1 cellular context compared by ENCODE assay signal in the genomic region with DNA sequence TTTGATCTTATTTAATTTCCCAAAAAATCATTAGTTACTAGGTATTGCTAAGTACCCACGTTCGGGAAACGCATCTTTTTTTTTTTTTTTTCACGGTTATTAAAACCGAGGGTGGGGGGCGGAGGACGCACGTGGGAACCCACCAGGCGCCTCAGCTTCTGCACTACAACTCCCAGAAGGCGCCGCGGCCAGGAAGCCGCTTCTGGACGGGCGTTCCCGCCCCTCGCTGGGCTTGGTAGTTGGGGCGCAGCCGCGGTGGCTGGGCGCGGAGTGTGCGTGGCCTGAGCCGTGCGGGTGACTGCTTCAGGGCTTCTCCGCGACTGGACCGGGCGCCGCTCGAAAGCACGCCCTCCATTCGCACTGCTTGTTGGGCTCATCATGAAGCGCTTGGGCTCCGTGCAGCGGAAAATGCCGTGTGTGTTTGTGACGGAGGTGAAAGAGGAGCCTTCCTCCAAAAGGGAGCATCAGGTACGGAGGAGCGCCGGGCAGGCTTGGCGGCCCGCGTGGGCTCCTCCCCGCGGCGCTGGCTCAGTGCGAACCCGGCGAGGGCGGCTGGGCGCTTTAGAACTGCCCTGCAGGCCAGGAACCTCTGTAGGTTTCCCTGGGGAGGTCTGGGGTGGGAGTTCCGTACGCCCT.
TF ChIP-seq lines count a peak whose summit lies in the region.

No MANE protein-coding gene starts in this region.

TF ChIP-seq in GM12878, 131 proteins besides CTCF, POLR2A, EP300 and RAD21 (continued from another document and continues in another):
- TF ChIP-seq, protein P1, sequence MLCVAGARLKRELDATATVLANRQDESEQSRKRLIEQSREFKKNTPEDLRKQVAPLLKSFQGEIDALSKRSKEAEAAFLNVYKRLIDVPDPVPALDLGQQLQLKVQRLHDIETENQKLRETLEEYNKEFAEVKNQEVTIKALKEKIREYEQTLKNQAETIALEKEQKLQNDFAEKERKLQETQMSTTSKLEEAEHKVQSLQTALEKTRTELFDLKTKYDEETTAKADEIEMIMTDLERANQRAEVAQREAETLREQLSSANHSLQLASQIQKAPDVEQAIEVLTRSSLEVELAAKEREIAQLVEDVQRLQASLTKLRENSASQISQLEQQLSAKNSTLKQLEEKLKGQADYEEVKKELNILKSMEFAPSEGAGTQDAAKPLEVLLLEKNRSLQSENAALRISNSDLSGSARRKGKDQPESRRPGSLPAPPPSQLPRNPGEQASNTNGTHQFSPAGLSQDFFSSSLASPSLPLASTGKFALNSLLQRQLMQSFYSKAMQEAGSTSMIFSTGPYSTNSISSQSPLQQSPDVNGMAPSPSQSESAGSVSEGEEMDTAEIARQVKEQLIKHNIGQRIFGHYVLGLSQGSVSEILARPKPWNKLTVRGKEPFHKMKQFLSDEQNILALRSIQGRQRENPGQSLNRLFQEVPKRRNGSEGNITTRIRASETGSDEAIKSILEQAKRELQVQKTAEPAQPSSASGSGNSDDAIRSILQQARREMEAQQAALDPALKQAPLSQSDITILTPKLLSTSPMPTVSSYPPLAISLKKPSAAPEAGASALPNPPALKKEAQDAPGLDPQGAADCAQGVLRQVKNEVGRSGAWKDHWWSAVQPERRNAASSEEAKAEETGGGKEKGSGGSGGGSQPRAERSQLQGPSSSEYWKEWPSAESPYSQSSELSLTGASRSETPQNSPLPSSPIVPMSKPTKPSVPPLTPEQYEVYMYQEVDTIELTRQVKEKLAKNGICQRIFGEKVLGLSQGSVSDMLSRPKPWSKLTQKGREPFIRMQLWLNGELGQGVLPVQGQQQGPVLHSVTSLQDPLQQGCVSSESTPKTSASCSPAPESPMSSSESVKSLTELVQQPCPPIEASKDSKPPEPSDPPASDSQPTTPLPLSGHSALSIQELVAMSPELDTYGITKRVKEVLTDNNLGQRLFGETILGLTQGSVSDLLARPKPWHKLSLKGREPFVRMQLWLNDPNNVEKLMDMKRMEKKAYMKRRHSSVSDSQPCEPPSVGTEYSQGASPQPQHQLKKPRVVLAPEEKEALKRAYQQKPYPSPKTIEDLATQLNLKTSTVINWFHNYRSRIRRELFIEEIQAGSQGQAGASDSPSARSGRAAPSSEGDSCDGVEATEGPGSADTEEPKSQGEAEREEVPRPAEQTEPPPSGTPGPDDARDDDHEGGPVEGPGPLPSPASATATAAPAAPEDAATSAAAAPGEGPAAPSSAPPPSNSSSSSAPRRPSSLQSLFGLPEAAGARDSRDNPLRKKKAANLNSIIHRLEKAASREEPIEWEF (IDR thresholded peaks at IDR 0.05; ENCODE audit: insufficient replicate concordance, low read depth, low read length) = no peak
- peak; percentile 80; the same call in 1 of the 2 replicates for TF ChIP-seq PML (IDR thresholded peaks at IDR 0.05; ENCODE audit: low read length)
- TF ChIP-seq, protein P2, sequence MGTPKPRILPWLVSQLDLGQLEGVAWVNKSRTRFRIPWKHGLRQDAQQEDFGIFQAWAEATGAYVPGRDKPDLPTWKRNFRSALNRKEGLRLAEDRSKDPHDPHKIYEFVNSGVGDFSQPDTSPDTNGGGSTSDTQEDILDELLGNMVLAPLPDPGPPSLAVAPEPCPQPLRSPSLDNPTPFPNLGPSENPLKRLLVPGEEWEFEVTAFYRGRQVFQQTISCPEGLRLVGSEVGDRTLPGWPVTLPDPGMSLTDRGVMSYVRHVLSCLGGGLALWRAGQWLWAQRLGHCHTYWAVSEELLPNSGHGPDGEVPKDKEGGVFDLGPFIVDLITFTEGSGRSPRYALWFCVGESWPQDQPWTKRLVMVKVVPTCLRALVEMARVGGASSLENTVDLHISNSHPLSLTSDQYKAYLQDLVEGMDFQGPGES (IDR thresholded peaks at IDR 0.05) = no peak
- peak; percentile 70; the same call in 1 of the 2 replicates for TF ChIP-seq CHD2 (IDR thresholded peaks at IDR 0.05; ENCODE audit: borderline replicate concordance, low read depth, low read length)
- peak; percentile 78 to 82 for TF ChIP-seq BHLHE40 (IDR thresholded peaks at IDR 0.05; ENCODE audit: borderline replicate concordance in 1 of 2, low read depth in 2 of 2, low read length in 1 of 2)
- TF ChIP-seq, protein P3, sequence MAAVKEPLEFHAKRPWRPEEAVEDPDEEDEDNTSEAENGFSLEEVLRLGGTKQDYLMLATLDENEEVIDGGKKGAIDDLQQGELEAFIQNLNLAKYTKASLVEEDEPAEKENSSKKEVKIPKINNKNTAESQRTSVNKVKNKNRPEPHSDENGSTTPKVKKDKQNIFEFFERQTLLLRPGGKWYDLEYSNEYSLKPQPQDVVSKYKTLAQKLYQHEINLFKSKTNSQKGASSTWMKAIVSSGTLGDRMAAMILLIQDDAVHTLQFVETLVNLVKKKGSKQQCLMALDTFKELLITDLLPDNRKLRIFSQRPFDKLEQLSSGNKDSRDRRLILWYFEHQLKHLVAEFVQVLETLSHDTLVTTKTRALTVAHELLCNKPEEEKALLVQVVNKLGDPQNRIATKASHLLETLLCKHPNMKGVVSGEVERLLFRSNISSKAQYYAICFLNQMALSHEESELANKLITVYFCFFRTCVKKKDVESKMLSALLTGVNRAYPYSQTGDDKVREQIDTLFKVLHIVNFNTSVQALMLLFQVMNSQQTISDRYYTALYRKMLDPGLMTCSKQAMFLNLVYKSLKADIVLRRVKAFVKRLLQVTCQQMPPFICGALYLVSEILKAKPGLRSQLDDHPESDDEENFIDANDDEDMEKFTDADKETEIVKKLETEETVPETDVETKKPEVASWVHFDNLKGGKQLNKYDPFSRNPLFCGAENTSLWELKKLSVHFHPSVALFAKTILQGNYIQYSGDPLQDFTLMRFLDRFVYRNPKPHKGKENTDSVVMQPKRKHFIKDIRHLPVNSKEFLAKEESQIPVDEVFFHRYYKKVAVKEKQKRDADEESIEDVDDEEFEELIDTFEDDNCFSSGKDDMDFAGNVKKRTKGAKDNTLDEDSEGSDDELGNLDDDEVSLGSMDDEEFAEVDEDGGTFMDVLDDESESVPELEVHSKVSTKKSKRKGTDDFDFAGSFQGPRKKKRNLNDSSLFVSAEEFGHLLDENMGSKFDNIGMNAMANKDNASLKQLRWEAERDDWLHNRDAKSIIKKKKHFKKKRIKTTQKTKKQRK (IDR thresholded peaks at IDR 0.05; ENCODE audit: low read depth, low read length) = no peak
- TF ChIP-seq, protein P4, sequence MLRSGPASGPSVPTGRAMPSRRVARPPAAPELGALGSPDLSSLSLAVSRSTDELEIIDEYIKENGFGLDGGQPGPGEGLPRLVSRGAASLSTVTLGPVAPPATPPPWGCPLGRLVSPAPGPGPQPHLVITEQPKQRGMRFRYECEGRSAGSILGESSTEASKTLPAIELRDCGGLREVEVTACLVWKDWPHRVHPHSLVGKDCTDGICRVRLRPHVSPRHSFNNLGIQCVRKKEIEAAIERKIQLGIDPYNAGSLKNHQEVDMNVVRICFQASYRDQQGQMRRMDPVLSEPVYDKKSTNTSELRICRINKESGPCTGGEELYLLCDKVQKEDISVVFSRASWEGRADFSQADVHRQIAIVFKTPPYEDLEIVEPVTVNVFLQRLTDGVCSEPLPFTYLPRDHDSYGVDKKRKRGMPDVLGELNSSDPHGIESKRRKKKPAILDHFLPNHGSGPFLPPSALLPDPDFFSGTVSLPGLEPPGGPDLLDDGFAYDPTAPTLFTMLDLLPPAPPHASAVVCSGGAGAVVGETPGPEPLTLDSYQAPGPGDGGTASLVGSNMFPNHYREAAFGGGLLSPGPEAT (IDR thresholded peaks at IDR 0.05; ENCODE audit: low read depth) = no peak
- no peak for TF ChIP-seq ZNF217 (IDR thresholded peaks at IDR 0.05)
- peak; percentile 37; the same call in 1 of the 2 replicates for TF ChIP-seq CREB1 (IDR thresholded peaks at IDR 0.05; ENCODE audit: low read depth)
- TF ChIP-seq YY1 (IDR thresholded peaks at IDR 0.05; ENCODE audit: low read depth, low read length) = peak; percentile 60; the same call in 1 of the 2 replicates
- TF ChIP-seq ZBED1 (IDR thresholded peaks at IDR 0.05; ENCODE audit: borderline replicate concordance) = no peak
- no peak for TF ChIP-seq PAX8 (IDR thresholded peaks at IDR 0.05)
- TF ChIP-seq MYC (IDR thresholded peaks at IDR 0.05; ENCODE audit: insufficient read depth, insufficient read length, insufficient replicate concordance, low read length, severe bottlenecking) = no peak
- peak; percentile 87 for TF ChIP-seq POLR2AphosphoS5 (IDR thresholded peaks at IDR 0.05; ENCODE audit: low read length)
- TF ChIP-seq NR2C1 (IDR thresholded peaks at IDR 0.05) = no peak
- no peak for TF ChIP-seq NFYA (IDR thresholded peaks at IDR 0.05; ENCODE audit: borderline replicate concordance, low read depth, low read length)
- TF ChIP-seq, protein P5, sequence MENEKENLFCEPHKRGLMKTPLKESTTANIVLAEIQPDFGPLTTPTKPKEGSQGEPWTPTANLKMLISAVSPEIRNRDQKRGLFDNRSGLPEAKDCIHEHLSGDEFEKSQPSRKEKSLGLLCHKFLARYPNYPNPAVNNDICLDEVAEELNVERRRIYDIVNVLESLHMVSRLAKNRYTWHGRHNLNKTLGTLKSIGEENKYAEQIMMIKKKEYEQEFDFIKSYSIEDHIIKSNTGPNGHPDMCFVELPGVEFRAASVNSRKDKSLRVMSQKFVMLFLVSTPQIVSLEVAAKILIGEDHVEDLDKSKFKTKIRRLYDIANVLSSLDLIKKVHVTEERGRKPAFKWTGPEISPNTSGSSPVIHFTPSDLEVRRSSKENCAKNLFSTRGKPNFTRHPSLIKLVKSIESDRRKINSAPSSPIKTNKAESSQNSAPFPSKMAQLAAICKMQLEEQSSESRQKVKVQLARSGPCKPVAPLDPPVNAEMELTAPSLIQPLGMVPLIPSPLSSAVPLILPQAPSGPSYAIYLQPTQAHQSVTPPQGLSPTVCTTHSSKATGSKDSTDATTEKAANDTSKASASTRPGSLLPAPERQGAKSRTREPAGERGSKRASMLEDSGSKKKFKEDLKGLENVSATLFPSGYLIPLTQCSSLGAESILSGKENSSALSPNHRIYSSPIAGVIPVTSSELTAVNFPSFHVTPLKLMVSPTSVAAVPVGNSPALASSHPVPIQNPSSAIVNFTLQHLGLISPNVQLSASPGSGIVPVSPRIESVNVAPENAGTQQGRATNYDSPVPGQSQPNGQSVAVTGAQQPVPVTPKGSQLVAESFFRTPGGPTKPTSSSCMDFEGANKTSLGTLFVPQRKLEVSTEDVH (IDR thresholded peaks at IDR 0.05; ENCODE audit: low read depth, partially characterized antibody) = no peak
- TF ChIP-seq CEBPB (IDR thresholded peaks at IDR 0.05; ENCODE audit: borderline replicate concordance in 1 of 2, low read depth in 2 of 2, low read length in 2 of 2) = no peak
- no peak for TF ChIP-seq SMC3 (IDR thresholded peaks at IDR 0.05; ENCODE audit: borderline replicate concordance, low read length)
- TF ChIP-seq POU2F2 (IDR thresholded peaks at IDR 0.05; ENCODE audit: borderline replicate concordance, low read depth, low read length) = peak; percentile 52; the same call in 1 of the 3 replicates
- TF ChIP-seq, protein P6, sequence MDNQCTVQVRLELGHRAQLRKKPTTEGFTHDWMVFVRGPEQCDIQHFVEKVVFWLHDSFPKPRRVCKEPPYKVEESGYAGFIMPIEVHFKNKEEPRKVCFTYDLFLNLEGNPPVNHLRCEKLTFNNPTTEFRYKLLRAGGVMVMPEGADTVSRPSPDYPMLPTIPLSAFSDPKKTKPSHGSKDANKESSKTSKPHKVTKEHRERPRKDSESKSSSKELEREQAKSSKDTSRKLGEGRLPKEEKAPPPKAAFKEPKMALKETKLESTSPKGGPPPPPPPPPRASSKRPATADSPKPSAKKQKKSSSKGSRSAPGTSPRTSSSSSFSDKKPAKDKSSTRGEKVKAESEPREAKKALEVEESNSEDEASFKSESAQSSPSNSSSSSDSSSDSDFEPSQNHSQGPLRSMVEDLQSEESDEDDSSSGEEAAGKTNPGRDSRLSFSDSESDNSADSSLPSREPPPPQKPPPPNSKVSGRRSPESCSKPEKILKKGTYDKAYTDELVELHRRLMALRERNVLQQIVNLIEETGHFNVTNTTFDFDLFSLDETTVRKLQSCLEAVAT (IDR thresholded peaks at IDR 0.05) = no peak; the same call in 1 of the 2 replicates
- TF ChIP-seq SMARCA5 (IDR thresholded peaks at IDR 0.05) = peak; percentile 53; the same call in 1 of the 2 replicates
- TF ChIP-seq, protein P7, sequence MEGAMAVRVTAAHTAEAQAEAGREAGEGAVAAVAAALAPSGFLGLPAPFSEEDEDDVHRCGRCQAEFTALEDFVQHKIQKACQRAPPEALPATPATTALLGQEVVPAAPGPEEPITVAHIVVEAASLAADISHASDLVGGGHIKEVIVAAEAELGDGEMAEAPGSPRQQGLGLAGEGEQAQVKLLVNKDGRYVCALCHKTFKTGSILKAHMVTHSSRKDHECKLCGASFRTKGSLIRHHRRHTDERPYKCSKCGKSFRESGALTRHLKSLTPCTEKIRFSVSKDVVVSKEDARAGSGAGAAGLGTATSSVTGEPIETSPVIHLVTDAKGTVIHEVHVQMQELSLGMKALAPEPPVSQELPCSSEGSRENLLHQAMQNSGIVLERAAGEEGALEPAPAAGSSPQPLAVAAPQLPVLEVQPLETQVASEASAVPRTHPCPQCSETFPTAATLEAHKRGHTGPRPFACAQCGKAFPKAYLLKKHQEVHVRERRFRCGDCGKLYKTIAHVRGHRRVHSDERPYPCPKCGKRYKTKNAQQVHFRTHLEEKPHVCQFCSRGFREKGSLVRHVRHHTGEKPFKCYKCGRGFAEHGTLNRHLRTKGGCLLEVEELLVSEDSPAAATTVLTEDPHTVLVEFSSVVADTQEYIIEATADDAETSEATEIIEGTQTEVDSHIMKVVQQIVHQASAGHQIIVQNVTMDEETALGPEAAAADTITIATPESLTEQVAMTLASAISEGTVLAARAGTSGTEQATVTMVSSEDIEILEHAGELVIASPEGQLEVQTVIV (IDR thresholded peaks at IDR 0.05; ENCODE audit: borderline replicate concordance, partially characterized antibody) = peak; percentile 48
- 0 out of 2 replicates have a peak, but pooled peaks have one; percentile 30 for TF ChIP-seq TCF3 (IDR thresholded peaks at IDR 0.05; ENCODE audit: borderline replicate concordance, insufficient read depth, low read depth, low read length)
- 0 out of 2 replicates have a peak, but pooled peaks have one; percentile 15 for TF ChIP-seq NR2F1 (conservative IDR thresholded peaks at IDR 0.05)
- TF ChIP-seq MEF2A (IDR thresholded peaks at IDR 0.05; ENCODE audit: insufficient read depth, low read depth, low read length) = no peak
- no peak for TF ChIP-seq FOXK2 (IDR thresholded peaks at IDR 0.05)
- TF ChIP-seq NBN (IDR thresholded peaks at IDR 0.05) = no peak; the same call in 1 of the 2 replicates
